16 cellular contexts compared by ENCODE assay signal in genomic region chr14:55730602-55731001, GRCh38.
DNase-seq lines count a peak whose midpoint lies in the region; ATAC-seq and TF ChIP-seq lines count a peak whose summit lies in the region.
"Had no signal": no experiment of that assay in that cellular context is flagged by ENCODE, and none has a peak within 500 bp of the region (broad histone marks: within the 10 kb centered on the region; RNA-seq: fewer than 3 reads in every experiment).

No MANE protein-coding gene starts in this region.

- H3K9ac ChIP-seq in Loucy (ENCODE audit: low read depth, low read length, poor library complexity, severe bottlenecking), result no peak overlapping the region

- peak overlapping the region in 1 of 4 donors; percentile 5 for H3K27ac ChIP-seq in body of pancreas
- peak overlapping the region; percentile 7 to 67 (median 54) for H3K27ac ChIP-seq in stomach
- H3K27ac ChIP-seq: heart left ventricle, neutrophil, vagina had no signal

- no peaks in the 10 kb centered on the region for H3F3A ChIP-seq in Loucy (ENCODE audit: low read depth)

- peak; percentile 19 for DNase-seq in NCI-H748 (lab: John Stamatoyannopoulos, UW; ENCODE audit: unreplicated experiment)
- no peak for DNase-seq in NCI-H748 treated with DMSO at 0.1 percent for 48 hours (lab: John Stamatoyannopoulos, UW)
- DNase-seq in body of pancreas, result no peak
- no peak for DNase-seq in stomach
- no peak for DNase-seq in stimulated activated CD4-positive, alpha-beta T cell treated with anti-CD3 and anti-CD28 coated beads, Interleukin-12 subunit alpha, Interleukin-12 subunit beta, amount 100 ng/mL, for 4 hours
- DNase-seq: activated T-cell treated with anti-CD3 and anti-CD28 coated beads, Interleukin-2, amount 50 U/mL, for 72 hours; heart left ventricle; left ventricle myocardium superior; NCI-H187; NCI-H774; right cardiac atrium had no signal

- H3K4me1 ChIP-seq in Loucy (ENCODE audit: insufficient read depth, low read length, poor library complexity, severe bottlenecking) (no peaks in the 10 kb centered on the region), body of pancreas (no peaks in the 10 kb centered on the region), stomach (peaks cover 5 to 15% (median 13%) of the 10 kb centered on the region in 4 donors)
- H3K4me1 ChIP-seq: heart left ventricle, vagina had no signal

- peak overlapping the region; percentile 48; the same call in 1 of the 2 replicates for H2AFZ ChIP-seq in Loucy (ENCODE audit: low read length)

- H4K20me1 ChIP-seq in Loucy (ENCODE audit: insufficient read depth, low read length, poor library complexity, severe bottlenecking), result no peaks in the 10 kb centered on the region

- no peak overlapping the region for H3K4me2 ChIP-seq in Loucy (ENCODE audit: low read depth, low read length, poor library complexity, severe bottlenecking)

- H3K36me3 ChIP-seq in Loucy (ENCODE audit: insufficient read depth, low read length) (no peaks in the 10 kb centered on the region), body of pancreas (replicated peaks in 1 of 2; ENCODE audit: insufficient read depth in 1 of 2, low read depth in 2 of 2) (no peaks in the 10 kb centered on the region), stomach (no peaks in the 10 kb centered on the region)
- H3K36me3 ChIP-seq: heart left ventricle, neutrophil, vagina had no signal

- TF ChIP-seq EP300 in stomach (IDR thresholded peaks at IDR 0.05), result no peak

- no peaks in the 10 kb centered on the region for H3K79me2 ChIP-seq in Loucy (ENCODE audit: insufficient read depth, low read length)

- no peaks in the 10 kb centered on the region for H3K9me3 ChIP-seq in Loucy (ENCODE audit: insufficient read depth, low read depth, low read length)
- no peaks in the 10 kb centered on the region for H3K9me3 ChIP-seq in body of pancreas
- peaks cover 0 to under 1% (median 0%) of the 10 kb centered on the region in 4 donors for H3K9me3 ChIP-seq in stomach
- H3K9me3 ChIP-seq: heart left ventricle, neutrophil, vagina had no signal

- TF ChIP-seq POLR2A in body of pancreas (IDR thresholded peaks at IDR 0.05) (no peak), stomach (IDR thresholded peaks at IDR 0.05) (no peak)

- no peaks in the 10 kb centered on the region for H3K9me2 ChIP-seq in Loucy (replicated peaks; ENCODE audit: low read depth, low read length)

- peak; percentile 27 for ATAC-seq in body of pancreas
- no peak for ATAC-seq in HG03175 (IDR thresholded peaks at IDR 0.05; ENCODE audit: unreplicated experiment)
- no peak for ATAC-seq in HG03095 (IDR thresholded peaks at IDR 0.05; ENCODE audit: unreplicated experiment)
- ATAC-seq: activated T-cell treated with anti-CD3 and anti-CD28 coated beads, Interleukin-2, amount 50 U/mL, for 72 hours; heart left ventricle; left ventricle myocardium superior; right cardiac atrium had no signal

- H3K4me3 ChIP-seq in Loucy (ENCODE audit: low read length, poor library complexity, severe bottlenecking), result no peak overlapping the region
- H3K4me3 ChIP-seq in body of pancreas, result no peak overlapping the region
- no peak overlapping the region for H3K4me3 ChIP-seq in stomach
- H3K4me3 ChIP-seq: heart left ventricle, vagina had no signal

- H3K27me3 ChIP-seq in Loucy (ENCODE audit: insufficient read depth, low read length, poor library complexity, severe bottlenecking) (no peaks in the 10 kb centered on the region), body of pancreas (no peaks in the 10 kb centered on the region), stomach (no peaks in the 10 kb centered on the region)
- H3K27me3 ChIP-seq: heart left ventricle, neutrophil, vagina had no signal

- intact Hi-C loops in body of pancreas (cut with DNase I), result no loop called here
- intact Hi-C loops in stomach (cut with DNase I; ENCODE audit: low total_unique reads), result no loop called here

- TF ChIP-seq CTCF in Loucy (conservative IDR thresholded peaks at IDR 0.05; ENCODE audit: low read length) (no peak), body of pancreas (IDR thresholded peaks at IDR 0.05) (no peak), stomach (IDR thresholded peaks at IDR 0.05) (no peak)
